10 cellular contexts compared by ENCODE assay signal in the genomic region with DNA sequence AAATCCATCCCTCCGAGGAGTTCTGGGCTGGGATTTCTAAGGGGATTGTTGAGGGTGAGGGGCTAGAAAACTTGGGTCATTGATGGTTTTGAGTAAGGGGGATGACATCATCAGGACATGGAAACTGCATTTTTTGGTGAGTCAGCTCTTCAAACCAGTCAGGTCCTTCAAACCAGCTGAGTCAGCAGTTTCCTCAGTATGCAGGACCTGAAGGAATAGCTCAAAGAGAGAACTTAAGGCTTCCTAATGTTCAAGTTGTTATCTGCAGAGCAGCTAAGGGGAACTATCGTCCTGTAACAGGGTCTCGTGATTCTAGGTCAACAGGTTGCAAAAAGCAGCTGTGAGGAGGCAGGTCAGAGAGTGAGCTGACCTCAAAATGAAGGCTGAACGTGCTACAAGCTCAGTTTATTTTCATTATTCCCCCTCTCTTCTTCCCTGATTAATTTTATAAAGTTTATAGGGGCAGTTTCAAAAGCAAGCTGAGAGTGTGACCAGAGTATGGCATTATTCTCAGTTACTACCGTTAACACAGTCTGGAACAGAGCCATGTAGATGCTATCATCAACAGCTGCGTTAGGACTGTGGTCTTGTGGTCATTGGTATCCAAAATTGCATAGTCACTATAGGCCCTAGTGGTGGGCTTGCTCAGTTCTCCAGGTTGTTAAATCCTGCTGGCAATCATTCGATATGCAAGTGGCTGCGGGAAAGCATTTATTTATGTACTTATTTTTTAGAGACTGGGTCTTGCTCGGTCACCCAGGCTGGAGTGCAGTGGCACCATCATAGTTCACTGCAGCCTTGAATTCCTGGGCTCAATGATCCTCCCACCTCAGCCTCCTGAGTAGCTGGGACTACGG. TPM values are rescaled to one million over a fixed set of nuclear protein-coding genes. Genes with fewer than 3 reads are reported as not detected.
DNase-seq lines count a peak whose midpoint lies in the region; ATAC-seq, FAIRE-seq and TF ChIP-seq lines count a peak whose summit lies in the region.
"Had no signal": no experiment of that assay in that cellular context is flagged by ENCODE, and none has a peak within 500 bp of the region (broad histone marks: within the 10 kb centered on the region; RNA-seq: fewer than 3 reads in every experiment).

No MANE protein-coding gene starts in this region.

- ATAC-seq in GM19467 (IDR thresholded peaks at IDR 0.05; ENCODE audit: unreplicated experiment) (no peak), GM18868 (IDR thresholded peaks at IDR 0.05; ENCODE audit: unreplicated experiment) (no peak), HG02759 (IDR thresholded peaks at IDR 0.05; ENCODE audit: unreplicated experiment) (no peak)

- FAIRE-seq in GM12891 (lab: Jason Lieb, UNC): peak; percentile 40

- no peak for DNase-seq in GM12891 (ENCODE audit: insufficient read length, low spot score)
- peak; percentile 45 for DNase-seq in OCI-M2 (lab: John Stamatoyannopoulos, UW; ENCODE audit: unreplicated experiment)
- DNase-seq in erythroblast (lab: John Stamatoyannopoulos, UW): peak; percentile 92 to 94
- DNase-seq in renal cortical epithelial cell (ENCODE audit: low read depth): peak; percentile 70
- no peak for DNase-seq in H7
- DNase-seq: tibial artery had no signal

- H3K27me3 ChIP-seq in H7 (ENCODE audit: control insufficient read depth, insufficient read depth, low read length): no peaks in the 10 kb centered on the region
- H3K27me3 ChIP-seq: ovary, tibial artery had no signal

- H3K36me3 ChIP-seq in H7 (replicated peaks; ENCODE audit: control insufficient read depth, insufficient read depth, low read length): no peaks in the 10 kb centered on the region
- H3K36me3 ChIP-seq: ovary, tibial artery had no signal

- TF ChIP-seq POLR2A in GM12891 (IDR thresholded peaks at IDR 0.05; ENCODE audit: low read depth, low read length): no peak
- no peak for TF ChIP-seq POLR2A in erythroblast (IDR thresholded peaks at IDR 0.05; ENCODE audit: low read length)

- no peak overlapping the region for H3K4me3 ChIP-seq in H7 (ENCODE audit: insufficient read depth, low read depth, low read length)
- H3K4me3 ChIP-seq: ovary, tibial artery had no signal

TF ChIP-seq in GM12891, 5 proteins besides CTCF, POLR2A, EP300 and RAD21:
- TF ChIP-seq POU2F2 (IDR thresholded peaks at IDR 0.05; ENCODE audit: low read depth, low read length) (no peak), PAX5 (IDR thresholded peaks at IDR 0.05; ENCODE audit: insufficient read depth, low read length, severe bottlenecking) (no peak), POLR2AphosphoS5 (IDR thresholded peaks at IDR 0.05; ENCODE audit: low read depth, low read length) (no peak), TAF1 (IDR thresholded peaks at IDR 0.05; ENCODE audit: low read depth, low read length) (no peak), SPI1 (IDR thresholded peaks at IDR 0.05; ENCODE audit: low read depth, low read length) (no peak)

RNA-seq across cellular contexts. Expression of a gene that starts 10.7 kb away (rescaled TPM):
- polyA plus RNA-seq in GM12891 (2012; ENCODE audit: low read depth, missing spikeins): 0.06 TPM
- 12.3 and 56.7 TPM in 2 replicates for total RNA-seq in renal cortical epithelial cell
- 38.0 and 44.2 TPM in 2 replicates for total RNA-seq in H7 (2014; rRNA removed; shearing (Covaris generic))

Comparison
In these comparisons a context has a peak if more than half of its experiments do, and no peak if none do; other contexts are left out.
1. DNase-seq: peak in OCI-M2 (single experiment), erythroblast (2 of 2) and renal cortical epithelial cell (single experiment); none in GM12891 (single experiment) and H7 (single experiment).